In genomic region chr10:101087965-101088364, GRCh38 we compare ENCODE assay signal across 32 cellular contexts. TPM values are rescaled to one million over a fixed set of nuclear protein-coding genes. Genes with fewer than 3 reads are reported as not detected.
"Had no signal": no experiment of that assay in that cellular context is flagged by ENCODE, and none has a peak within 500 bp of the region (broad histone marks: within the 10 kb centered on the region; RNA-seq: fewer than 3 reads in every experiment).

No MANE protein-coding gene starts in this region.

- H3K36me3 ChIP-seq: left ventricle myocardium inferior, ovary, right atrium auricular region, right lobe of liver, stomach, thyroid gland, transverse colon, upper lobe of left lung, vagina had no signal

- H3K9me3 ChIP-seq: left ventricle myocardium inferior, mucosa of descending colon, ovary, right atrium auricular region, right lobe of liver, stomach, testis, thyroid gland, transverse colon, upper lobe of left lung, vagina had no signal

- ATAC-seq: mucosa of descending colon; naive thymus-derived CD4-positive, alpha-beta T cell; natural killer cell treated with Interleukin-12 subunit alpha and Interleukin-12 subunit beta and Interleukin-15 and Interleukin-18, amount 100 ng/mL, for 72 hours; right lobe of liver; stimulated activated naive B cell treated with anti-CD40 and anti-IgM and Interleukin-4, amounts not matched to agents 10 μg/mL and 1 μg/mL and 100 μg/mL, for 72 hours; stimulated activated naive CD8-positive, alpha-beta T cell treated with anti-CD3 and anti-CD28 coated beads, Interleukin-15, Interleukin-2, amounts not matched to agents 100 U/mL and 50 U/mL, for 24 hours had no signal

- H3K27me3 ChIP-seq: ovary, right lobe of liver, testis, thyroid gland, vagina had no signal

- H3K4me3 ChIP-seq: left ventricle myocardium inferior, lung, mucosa of descending colon, ovary, right atrium auricular region, right lobe of liver, smooth muscle cell, stomach, testis, thyroid gland, transverse colon, upper lobe of left lung, vagina had no signal

- H3K4me1 ChIP-seq: left ventricle myocardium inferior, right atrium auricular region, testis, thyroid gland, upper lobe of left lung, vagina had no signal

- DNase-seq: immature natural killer cell; left ventricle myocardium inferior; midbrain; mucosa of descending colon; naive thymus-derived CD4-positive, alpha-beta T cell; ovary; right lobe of liver; stimulated activated CD4-positive, alpha-beta T cell treated with anti-CD3 and anti-CD28 coated beads, Interleukin-1b, Interleukin-23, amount 100 ng/mL, for 48 hours; stimulated activated CD4-positive, alpha-beta T cell treated with anti-CD3 and anti-CD28 coated beads, Interleukin-2, amount 100 ng/mL, for 48 hours; stimulated activated CD4-positive, alpha-beta T cell treated with anti-CD3 and anti-CD28 coated beads, Interleukin-4, amount 100 ng/mL, for 4 hours; stimulated activated naive B cell treated with anti-CD40 and anti-IgM and Interleukin-4, amounts not matched to agents 10 μg/mL and 1 μg/mL and 100 μg/mL, for 72 hours; stimulated activated naive CD8-positive, alpha-beta T cell treated with anti-CD3 and anti-CD28 coated beads, Interleukin-15, Interleukin-2, amounts not matched to agents 100 U/mL and 50 U/mL, for 24 hours; stomach; testis; thyroid gland; transverse colon had no signal

- H3K27ac ChIP-seq: left ventricle myocardium inferior, ovary, right atrium auricular region, right lobe of liver, stomach, testis, thyroid gland, transverse colon, upper lobe of left lung, vagina had no signal

- H3K4me2 ChIP-seq: smooth muscle cell had no signal

- FAIRE-seq: islet of Langerhans had no signal

RNA-seq across cellular contexts. Expression of gene KAZALD1, which starts 26.2 kb away (rescaled TPM):
- polyA plus RNA-seq: immature natural killer cell; naive thymus-derived CD4-positive, alpha-beta T cell had no signal

RNA-seq across cellular contexts. Expression of gene TLX1, which starts 43.1 kb away (rescaled TPM):
- total RNA-seq: kidney epithelial cell; left ventricle myocardium inferior; lung; mesenteric fat pad; myocyte; naive thymus-derived CD4-positive, alpha-beta T cell; natural killer cell treated with Interleukin-12 subunit alpha and Interleukin-12 subunit beta and Interleukin-15 and Interleukin-18, amount 100 ng/mL, for 72 hours; omental fat pad; ovary; progenitor cell of endocrine pancreas; renal cortical epithelial cell; right atrium auricular region; skeletal muscle tissue; smooth muscle cell; thyroid gland; upper lobe of left lung; urinary bladder; vagina had no signal
- polyA plus RNA-seq: immature natural killer cell; lung; naive thymus-derived CD4-positive, alpha-beta T cell; neural cell; ovary; smooth muscle cell; stomach; urinary bladder had no signal
